20 cellular contexts compared by ENCODE assay signal in genomic region chr7:159094030-159094740, GRCh38. TPM values are rescaled to one million over a fixed set of nuclear protein-coding genes. Genes with fewer than 3 reads are reported as not detected.
DNase-seq lines count a peak whose midpoint lies in the region; ATAC-seq, FAIRE-seq and TF ChIP-seq lines count a peak whose summit lies in the region.
"Had no signal": no experiment of that assay in that cellular context is flagged by ENCODE, and none has a peak within 500 bp of the region (broad histone marks: within the 10 kb centered on the region; RNA-seq: fewer than 3 reads in every experiment).

No MANE protein-coding gene starts in this region.

- no peak overlapping the region for H2BK5ac ChIP-seq in H1 (ENCODE audit: low read depth, low read length)

- no peaks in the 10 kb centered on the region for H3K9me3 ChIP-seq in H1 (ENCODE audit: insufficient read depth in 2 of 2, low read depth in 1 of 2, low read length in 1 of 2)
- H3K9me3 ChIP-seq in gastrocnemius medialis: no peaks in the 10 kb centered on the region
- H3K9me3 ChIP-seq in PC-9 (ENCODE audit: insufficient read depth, low read depth): no peaks in the 10 kb centered on the region
- H3K9me3 ChIP-seq: esophagus muscularis mucosa had no signal

- H3K27me3 ChIP-seq in H1 (replicated peaks in 1 of 4; ENCODE audit: control insufficient read depth in 3 of 4, extremely low read depth in 1 of 4, insufficient read depth in 3 of 4, low read length in 3 of 4) (no peaks in the 10 kb centered on the region), gastrocnemius medialis (no peaks in the 10 kb centered on the region), PC-9 (ENCODE audit: insufficient read depth, low read depth) (peaks cover 92% of the 10 kb centered on the region)
- H3K27me3 ChIP-seq: esophagus muscularis mucosa had no signal

- TF ChIP-seq EP300 in H1 (IDR thresholded peaks at IDR 0.05; ENCODE audit: borderline replicate concordance in 1 of 2, low read depth in 2 of 2, low read length in 2 of 2): no peak

- H4K91ac ChIP-seq in H1 (replicated peaks; ENCODE audit: insufficient read length, low read length): no peak overlapping the region

- no peak for TF ChIP-seq RAD21 in H1 (IDR thresholded peaks at IDR 0.05 in 1 of 2, conservative IDR thresholded peaks at IDR 0.05 in 1 of 2; ENCODE audit: low read depth in 2 of 2, low read length in 2 of 2)

- intact Hi-C loops in gastrocnemius medialis (cut with DNase I; ENCODE audit: low total_unique reads): no loop called here
- intact Hi-C loops in PC-9 (cut with micrococcal nuclease; ENCODE audit: unreplicated experiment): no loop called here

- peak; percentile 21 for DNase-seq in activated CD4-positive, CD25-positive, alpha-beta regulatory T cell treated with anti-CD3 and anti-CD28 coated beads, Interleukin-2, amount 50 U/mL, for 72 hours
- DNase-seq in activated CD4-positive, CD25-positive, alpha-beta regulatory T cell (lab: John Stamatoyannopoulos, UW): no peak
- DNase-seq in NCI-H2081 (lab: John Stamatoyannopoulos, UW): peak; percentile 73 to 89
- peak in 1 of 2 experiments; percentile 30 for DNase-seq in H1 (ENCODE audit: low read depth in 1 of 2, low spot score in 2 of 2)
- DNase-seq in gastrocnemius medialis: no peak
- no peak for DNase-seq in PC-9
- DNase-seq in germinal center (ENCODE audit: low spot score): no peak
- no peak for DNase-seq in KG1 (lab: John Stamatoyannopoulos, UW)
- DNase-seq: activated CD4-positive, alpha-beta T cell treated with anti-CD3 and anti-CD28 coated beads for 1 hour; anterior cingulate cortex; NCI-H1105; NCI-H510A; RPMI8226; T-helper 1 cell had no signal

- WGBS in H1 (ENCODE audit: extremely low coverage in 1 of 2, insufficient coverage in 1 of 2, insufficient read length in 1 of 2, insufficient replicate concordance in 2 of 2, low coverage in 1 of 2, low lambda C conversion rate in 2 of 2, missing lambda C conversion rate in 1 of 2), 2 experiments: 94% methylated on average over 16 of the region's 16 CpGs; no CpG with 5 or more reads in 1 of the 2 experiments

- CTCF ChIA-PET in H1 (lab: Charles Lee; ENCODE audit: partially characterized antibody): interaction anchor here (1.4 kb wide), 1 partner anchor 22 kb away, joined by 3 read pairs; no protein-coding TSS in a partner anchor
- CTCF ChIA-PET in PC-9 (lab: Charles Lee): no interaction called here

- no peaks in the 10 kb centered on the region for H3K79me1 ChIP-seq in H1 (ENCODE audit: low read depth, low read length)

- TF ChIP-seq POLR2A in H1 (IDR thresholded peaks at IDR 0.05; ENCODE audit: control extremely low read depth in 1 of 2, low read depth in 2 of 2, low read length in 2 of 2) (no peak), gastrocnemius medialis (IDR thresholded peaks at IDR 0.05) (no peak)

- H4K8ac ChIP-seq in H1 (ENCODE audit: extremely low read depth, insufficient read depth, low read length): peak overlapping the region; percentile 20

- H3F3A ChIP-seq in PC-9 (ENCODE audit: insufficient read depth, low read depth): no peaks in the 10 kb centered on the region

- no peak overlapping the region for H2AK5ac ChIP-seq in H1 (ENCODE audit: low read depth, low read length)

- H2AFZ ChIP-seq in H1 (ENCODE audit: low read length) (no peak overlapping the region), PC-9 (no peak overlapping the region)

- no peak for TF ChIP-seq CTCF in H1 (IDR thresholded peaks at IDR 0.05; ENCODE audit: control extremely low read depth in 1 of 3, insufficient read depth in 1 of 3, low read depth in 1 of 3, low read length in 3 of 3)
- TF ChIP-seq CTCF in gastrocnemius medialis (IDR thresholded peaks at IDR 0.05 in 4 of 5, conservative IDR thresholded peaks at IDR 0.05 in 1 of 5): no peak
- TF ChIP-seq CTCF in PC-9 (conservative IDR thresholded peaks at IDR 0.05): no peak

- H3K4ac ChIP-seq in H1 (replicated peaks; ENCODE audit: insufficient read length, low read depth, low read length): no peak overlapping the region

- H3K14ac ChIP-seq in H1 (ENCODE audit: insufficient read length): no peak overlapping the region

- no peak overlapping the region for H3K18ac ChIP-seq in H1 (ENCODE audit: extremely low read depth, low read length)

- H3K36me3 ChIP-seq in H1 (ENCODE audit: control insufficient read depth in 2 of 4, insufficient read depth in 4 of 4, low read length in 3 of 4): no peaks in the 10 kb centered on the region
- H3K36me3 ChIP-seq in gastrocnemius medialis: no peaks in the 10 kb centered on the region
- no peaks in the 10 kb centered on the region for H3K36me3 ChIP-seq in PC-9 (ENCODE audit: low read depth)

- H2BK120ac ChIP-seq in H1 (replicated peaks; ENCODE audit: low read depth, low read length): no peak overlapping the region

- no peaks in the 10 kb centered on the region for H4K20me1 ChIP-seq in H1 (replicated peaks in 1 of 2; ENCODE audit: control insufficient read depth in 1 of 2, insufficient read depth in 2 of 2, low read length in 2 of 2)
- 0 out of 2 replicates have a peak, but pooled peaks cover 4% of the 10 kb centered on the region for H4K20me1 ChIP-seq in PC-9 (ENCODE audit: insufficient read depth)

- H2BK12ac ChIP-seq in H1 (ENCODE audit: low read depth, low read length): no peak overlapping the region

- H3K4me3 ChIP-seq in H1 (ENCODE audit: extremely low read depth in 1 of 4, insufficient read depth in 2 of 4, low read depth in 3 of 4, low read length in 4 of 4) (no peak overlapping the region), gastrocnemius medialis (no peak overlapping the region), PC-9 (no peak overlapping the region)
- H3K4me3 ChIP-seq: esophagus muscularis mucosa, K562 had no signal

- POLR2A ChIA-PET in H1 (lab: Charles Lee; ENCODE audit: partially characterized antibody): no interaction called here
- POLR2A ChIA-PET in PC-9 (lab: Charles Lee; ENCODE audit: unreplicated experiment): no interaction called here

- no peak overlapping the region for H2BK20ac ChIP-seq in H1 (ENCODE audit: low read length)

- no peak overlapping the region for H2BK15ac ChIP-seq in H1 (ENCODE audit: low read length)

- H4K5ac ChIP-seq in H1 (ENCODE audit: insufficient read length, low read depth, low read length): no peak overlapping the region

- H3K23ac ChIP-seq in H1 (ENCODE audit: insufficient read length): no peak overlapping the region

- H3K4me1 ChIP-seq in H1 (replicated peaks in 1 of 4; ENCODE audit: control insufficient read depth in 3 of 4, insufficient read depth in 4 of 4, low read length in 3 of 4): no peaks in the 10 kb centered on the region
- peaks cover 42 to 53% of the 10 kb centered on the region in 2 donors for H3K4me1 ChIP-seq in gastrocnemius medialis
- no peaks in the 10 kb centered on the region for H3K4me1 ChIP-seq in PC-9 (replicated peaks; ENCODE audit: insufficient read depth)

- H3K9ac ChIP-seq in H1 (replicated peaks in 1 of 4; ENCODE audit: extremely low read depth in 1 of 4, low read depth in 3 of 4, low read length in 3 of 4): no peak overlapping the region

- FAIRE-seq in H1 (lab: Jason Lieb, UNC): no peak
- FAIRE-seq: GM18507, GM19239, K562 had no signal

- no TSS peak for BruUV-seq in PC-9 (replicated peaks; lab: Mats Ljungman, UMichigan)

- H3K9me2 ChIP-seq in PC-9 (ENCODE audit: insufficient read depth): no peaks in the 10 kb centered on the region

- H3K23me2 ChIP-seq in H1 (ENCODE audit: low read depth, low read length): no peaks in the 10 kb centered on the region

- ATAC-seq in gastrocnemius medialis: no peak
- ATAC-seq: K562 had no signal

- H3K79me2 ChIP-seq in H1 (ENCODE audit: control insufficient read depth in 1 of 2, insufficient read depth in 2 of 2, low read length in 2 of 2): no peaks in the 10 kb centered on the region
- H3K79me2 ChIP-seq in PC-9 (ENCODE audit: low read depth): no peaks in the 10 kb centered on the region

- no peak overlapping the region for H3K56ac ChIP-seq in H1 (replicated peaks; ENCODE audit: insufficient read length, low read depth, low read length)

- H3K4me2 ChIP-seq in H1 (ENCODE audit: insufficient read depth in 1 of 2, low read depth in 2 of 2, low read length in 2 of 2) (no peak overlapping the region), PC-9 (no peak overlapping the region)

- H3K27ac ChIP-seq in H1 (ENCODE audit: low read depth, low read length) (no peak overlapping the region), gastrocnemius medialis (peak overlapping the region; percentile 93 to 98 (median 96)), PC-9 (no peak overlapping the region)
- H3K27ac ChIP-seq: HL-60 had no signal

- in situ Hi-C loops in gastrocnemius medialis (cut with MboI; ENCODE audit: low sequenced_read_pairs in 4 of 4): no loop called here

TF ChIP-seq in H1, 55 proteins besides CTCF, POLR2A, EP300 and RAD21:
- no peak for TF ChIP-seq EGR1 (IDR thresholded peaks at IDR 0.05; ENCODE audit: borderline replicate concordance, low read depth, low read length)
- TF ChIP-seq TAF1 (IDR thresholded peaks at IDR 0.05; ENCODE audit: low read depth, low read length): no peak
- TF ChIP-seq SRF (IDR thresholded peaks at IDR 0.05; ENCODE audit: low read depth, low read length): no peak
- TF ChIP-seq GTF2F1 (IDR thresholded peaks at IDR 0.05; ENCODE audit: borderline replicate concordance, low read depth, low read length): no peak
- no peak for TF ChIP-seq SIN3A (conservative IDR thresholded peaks at IDR 0.05 in 1 of 2, IDR thresholded peaks at IDR 0.05 in 1 of 2; ENCODE audit: low read depth in 1 of 2, low read length in 2 of 2)
- no peak for TF ChIP-seq CREB1 (IDR thresholded peaks at IDR 0.05)
- no peak for TF ChIP-seq NANOG (IDR thresholded peaks at IDR 0.05; ENCODE audit: insufficient read depth, low read depth, low read length, poor library complexity, severe bottlenecking)
- no peak for TF ChIP-seq TCF12 (IDR thresholded peaks at IDR 0.05; ENCODE audit: low read depth, low read length)
- no peak for TF ChIP-seq ASH2L (IDR thresholded peaks at IDR 0.05; ENCODE audit: low read length)
- no peak for TF ChIP-seq JUN (IDR thresholded peaks at IDR 0.05; ENCODE audit: low read depth, low read length)

RNA-seq across cellular contexts. Expression of gene VIPR2, which starts 50.5 kb away (rescaled TPM):
- 2.4 and 3.1 TPM in 2 replicates for total RNA-seq in H1 (2021; fragmentation: NEBNext Ultra II Directional; extraction: Animal tissue kit (Norgen Biotek cat#: 25700))
- polyA plus RNA-seq in H1 (2011; rRNA removed): 6.3 and 10.9 TPM in 2 replicates
- polyA plus RNA-seq in H1 (2011; cell fraction: cytosol; rRNA removed): 5.6 TPM
- 18.0 TPM for polyA plus RNA-seq in H1 (2011; cell fraction: nucleus; rRNA removed)
- polyA plus RNA-seq in H1 (2012, experiment 1 of 2): 2.4 to 3.1 TPM (median 2.7 TPM) in 4 replicates
- 2.0 TPM for polyA plus RNA-seq in H1 (2012, experiment 2 of 2)
- polyA plus RNA-seq in H1 (2013, experiment 1 of 2): 1.1 TPM
- 1.0 TPM for polyA plus RNA-seq in H1 (2013, experiment 2 of 2)
- polyA minus RNA-seq in H1 (2011; rRNA and poly(A)+ RNA removed): 7.9 and 10.8 TPM in 2 replicates
- 2.7 TPM for polyA minus RNA-seq in H1 (2011; cell fraction: cytosol; rRNA and poly(A)+ RNA removed)
- 8.9 TPM for polyA minus RNA-seq in H1 (2011; cell fraction: nucleus; rRNA and poly(A)+ RNA removed)
- total RNA-seq in gastrocnemius medialis (1 to 10 TPM in 2 of 4 donors, under 1 TPM in 2; 0.39 to 2.2 (median 0.80) TPM), PC-9 (2021) (not detected in 2 replicates)
- total RNA-seq: pulmonary artery endothelial cell had no signal
- polyA plus RNA-seq: K562 had no signal

Comparison
In these comparisons a context has a peak if more than half of its experiments do, and no peak if none do; other contexts are left out.
1. DNase-seq: peak in activated CD4-positive, CD25-positive, alpha-beta regulatory T cell treated with anti-CD3 and anti-CD28 coated beads, Interleukin-2, amount 50 U/mL, for 72 hours (single experiment) and NCI-H2081 (2 of 2); none in activated CD4-positive, CD25-positive, alpha-beta regulatory T cell (0 of 4), gastrocnemius medialis (0 of 2), PC-9 (0 of 2), germinal center (single experiment) and KG1 (single experiment).
2. H3K27ac ChIP-seq: peak in gastrocnemius medialis (4 of 4); none in H1 (single experiment) and PC-9 (single experiment).